1 cellular context compared by ENCODE assay signal in the genomic region with DNA sequence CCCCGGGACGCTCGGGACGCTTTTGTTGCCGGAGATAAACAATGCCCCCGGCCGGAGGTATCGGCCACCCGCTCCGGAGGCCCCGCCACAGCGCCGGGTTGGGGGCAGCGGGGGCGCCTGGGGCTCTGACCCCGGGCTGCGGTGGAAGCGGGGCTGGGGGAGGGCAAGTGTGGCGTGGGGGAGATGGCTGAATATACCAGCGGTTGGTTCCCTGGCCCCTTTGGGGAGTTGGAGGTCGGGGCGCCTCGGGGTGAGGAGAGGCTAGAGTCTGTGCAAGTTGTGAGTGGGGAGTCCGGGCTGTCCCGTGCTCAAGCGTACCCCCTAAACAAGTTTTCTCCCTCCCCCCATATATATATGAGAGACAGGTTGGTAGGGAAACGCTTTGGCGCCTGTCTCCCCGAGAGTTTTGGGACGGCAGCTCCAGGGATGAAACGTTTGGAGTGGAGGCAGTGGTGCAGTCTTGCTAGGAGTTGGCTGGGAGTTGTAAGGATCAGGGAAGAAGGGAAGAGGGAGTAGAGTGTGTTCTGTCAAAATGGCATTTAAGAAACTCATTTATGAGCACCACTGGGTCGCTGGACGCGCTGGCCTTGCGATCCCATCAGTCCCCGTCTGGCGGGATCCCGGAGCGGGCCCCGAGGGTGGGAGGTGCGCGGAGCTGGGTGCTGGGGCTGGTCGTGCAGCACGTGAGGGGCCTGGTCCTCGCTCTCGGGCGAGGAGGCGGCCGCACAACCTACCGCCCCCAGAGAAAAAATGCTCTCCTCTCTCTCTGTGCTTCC.
TF ChIP-seq lines count a peak whose summit lies in the region.

No MANE protein-coding gene starts in this region.

TF ChIP-seq in K562, 482 proteins besides CTCF, POLR2A, EP300 and RAD21 (continued from another document):
- TF ChIP-seq PRDM10 (IDR thresholded peaks at IDR 0.05; ENCODE audit: partially characterized antibody) (peak; percentile 15), HMG20B (CRISPR knock-in tag; IDR thresholded peaks at IDR 0.05) (no peak), HDAC1 (IDR thresholded peaks at IDR 0.05) (peak in 1 of 2 experiments; percentile 65; a peak in 1 of 4 replicates), XRCC4 (IDR thresholded peaks at IDR 0.05; ENCODE audit: extremely low read depth, insufficient read depth, insufficient read length) (no peak), CBFB (CRISPR knock-in tag; IDR thresholded peaks at IDR 0.05) (no peak), SMARCA4 (IDR thresholded peaks at IDR 0.05) (no peak), ATF1 (CRISPR knock-in tag; IDR thresholded peaks at IDR 0.05) (no peak), ATF1 (tag; IDR thresholded peaks at IDR 0.05) (no peak), NCOA2 (IDR thresholded peaks at IDR 0.05; ENCODE audit: partially characterized antibody in 2 of 2) (no peak), RBM34 (IDR thresholded peaks at IDR 0.05; ENCODE audit: borderline replicate concordance, insufficient read depth, low read length) (no peak), CSDE1 (IDR thresholded peaks at IDR 0.05) (no peak), HMGN3 (IDR thresholded peaks at IDR 0.05; ENCODE audit: borderline replicate concordance, extremely low read depth, insufficient read length, low read depth, low read length) (peak; percentile 42)
- TF ChIP-seq, protein P1, sequence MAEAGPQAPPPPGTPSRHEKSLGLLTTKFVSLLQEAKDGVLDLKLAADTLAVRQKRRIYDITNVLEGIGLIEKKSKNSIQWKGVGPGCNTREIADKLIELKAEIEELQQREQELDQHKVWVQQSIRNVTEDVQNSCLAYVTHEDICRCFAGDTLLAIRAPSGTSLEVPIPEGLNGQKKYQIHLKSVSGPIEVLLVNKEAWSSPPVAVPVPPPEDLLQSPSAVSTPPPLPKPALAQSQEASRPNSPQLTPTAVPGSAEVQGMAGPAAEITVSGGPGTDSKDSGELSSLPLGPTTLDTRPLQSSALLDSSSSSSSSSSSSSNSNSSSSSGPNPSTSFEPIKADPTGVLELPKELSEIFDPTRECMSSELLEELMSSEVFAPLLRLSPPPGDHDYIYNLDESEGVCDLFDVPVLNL (CRISPR knock-in tag; IDR thresholded peaks at IDR 0.05; ENCODE audit: low read depth), result no peak
- TF ChIP-seq, protein P2, sequence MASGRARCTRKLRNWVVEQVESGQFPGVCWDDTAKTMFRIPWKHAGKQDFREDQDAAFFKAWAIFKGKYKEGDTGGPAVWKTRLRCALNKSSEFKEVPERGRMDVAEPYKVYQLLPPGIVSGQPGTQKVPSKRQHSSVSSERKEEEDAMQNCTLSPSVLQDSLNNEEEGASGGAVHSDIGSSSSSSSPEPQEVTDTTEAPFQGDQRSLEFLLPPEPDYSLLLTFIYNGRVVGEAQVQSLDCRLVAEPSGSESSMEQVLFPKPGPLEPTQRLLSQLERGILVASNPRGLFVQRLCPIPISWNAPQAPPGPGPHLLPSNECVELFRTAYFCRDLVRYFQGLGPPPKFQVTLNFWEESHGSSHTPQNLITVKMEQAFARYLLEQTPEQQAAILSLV (tag; IDR thresholded peaks at IDR 0.05), result no peak
- TF ChIP-seq, protein P3, sequence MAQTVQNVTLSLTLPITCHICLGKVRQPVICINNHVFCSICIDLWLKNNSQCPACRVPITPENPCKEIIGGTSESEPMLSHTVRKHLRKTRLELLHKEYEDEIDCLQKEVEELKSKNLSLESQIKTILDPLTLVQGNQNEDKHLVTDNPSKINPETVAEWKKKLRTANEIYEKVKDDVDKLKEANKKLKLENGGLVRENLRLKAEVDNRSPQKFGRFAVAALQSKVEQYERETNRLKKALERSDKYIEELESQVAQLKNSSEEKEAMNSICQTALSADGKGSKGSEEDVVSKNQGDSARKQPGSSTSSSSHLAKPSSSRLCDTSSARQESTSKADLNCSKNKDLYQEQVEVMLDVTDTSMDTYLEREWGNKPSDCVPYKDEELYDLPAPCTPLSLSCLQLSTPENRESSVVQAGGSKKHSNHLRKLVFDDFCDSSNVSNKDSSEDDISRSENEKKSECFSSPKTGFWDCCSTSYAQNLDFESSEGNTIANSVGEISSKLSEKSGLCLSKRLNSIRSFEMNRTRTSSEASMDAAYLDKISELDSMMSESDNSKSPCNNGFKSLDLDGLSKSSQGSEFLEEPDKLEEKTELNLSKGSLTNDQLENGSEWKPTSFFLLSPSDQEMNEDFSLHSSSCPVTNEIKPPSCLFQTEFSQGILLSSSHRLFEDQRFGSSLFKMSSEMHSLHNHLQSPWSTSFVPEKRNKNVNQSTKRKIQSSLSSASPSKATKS (CRISPR knock-in tag; IDR thresholded peaks at IDR 0.05), result no peak
